In genomic region chr1:230280054-230280795, GRCh38 we compare ENCODE assay signal across 15 cellular contexts.
DNase-seq lines count a peak whose midpoint lies in the region; ATAC-seq, FAIRE-seq and TF ChIP-seq lines count a peak whose summit lies in the region.
"Had no signal": no experiment of that assay in that cellular context is flagged by ENCODE, and none has a peak within 500 bp of the region (broad histone marks: within the 10 kb centered on the region; RNA-seq: fewer than 3 reads in every experiment).

No MANE protein-coding gene starts in this region.

- H4K20me1 ChIP-seq in astrocyte (ENCODE audit: insufficient read depth, low read length): peaks cover 11% of the 10 kb centered on the region

- no peak overlapping the region for H3K4me3 Mint-ChIP-seq in astrocyte (ENCODE audit: unreplicated experiment)
- H3K4me3 Mint-ChIP-seq in nephron progenitor cell: no peak overlapping the region
- no peak overlapping the region for H3K4me3 Mint-ChIP-seq in T-helper 17 cell

- no peak overlapping the region for H3K4me2 ChIP-seq in astrocyte (ENCODE audit: low read length)

- DNase-seq in cardiac septum (ENCODE audit: low spot score) (peak; percentile 67), left ventricle myocardium inferior (no peak), astrocyte (ENCODE audit: low read depth) (no peak), nephron progenitor cell (no peak), SKM-1 (lab: John Stamatoyannopoulos, UW; ENCODE audit: unreplicated experiment) (no peak), midbrain (lab: John Stamatoyannopoulos, UW) (no peak), T-helper 17 cell (no peak)
- DNase-seq: activated CD4-positive, CD25-positive, alpha-beta regulatory T cell; NCI-H1105; NCI-H345; OCI-M1; thyroid gland had no signal

- no peaks in the 10 kb centered on the region for H3K9me3 ChIP-seq in left ventricle myocardium inferior (replicated peaks)
- no peaks in the 10 kb centered on the region for H3K9me3 ChIP-seq in astrocyte (ENCODE audit: insufficient read depth, low read depth, low read length)
- H3K9me3 ChIP-seq in T-helper 17 cell (ENCODE audit: control insufficient read depth, low read length, poor library complexity, severe bottlenecking): no peaks in the 10 kb centered on the region
- H3K9me3 ChIP-seq: ovary, thyroid gland had no signal

- intact Hi-C loops in cardiac septum (cut with DNase I) (no loop called here), left ventricle myocardium inferior (cut with micrococcal nuclease) (no loop called here)

- TF ChIP-seq CTCF in left ventricle myocardium inferior (IDR thresholded peaks at IDR 0.05; ENCODE audit: borderline replicate concordance) (no peak), astrocyte (IDR thresholded peaks at IDR 0.05; ENCODE audit: insufficient read depth, low read depth, low read length) (no peak), nephron progenitor cell (IDR thresholded peaks at IDR 0.05) (no peak)

- peaks cover 17% of the 10 kb centered on the region for H3K4me1 ChIP-seq in left ventricle myocardium inferior
- H3K4me1 ChIP-seq in astrocyte (ENCODE audit: insufficient read depth, low read length): no peaks in the 10 kb centered on the region
- H3K4me1 ChIP-seq: thyroid gland had no signal

- no peaks in the 10 kb centered on the region for H3K79me2 ChIP-seq in astrocyte (ENCODE audit: insufficient read depth, low read length)

- no peak overlapping the region for H3K27ac ChIP-seq in left ventricle myocardium inferior (replicated peaks)
- no peak overlapping the region for H3K27ac ChIP-seq in astrocyte (ENCODE audit: low read depth, low read length)
- H3K27ac ChIP-seq: ovary, thyroid gland had no signal

- no peak overlapping the region for H2AFZ ChIP-seq in astrocyte (ENCODE audit: low read depth, low read length)

- peaks cover 29% of the 10 kb centered on the region for H3K36me3 Mint-ChIP-seq in astrocyte (ENCODE audit: low read depth, unreplicated experiment)
- H3K36me3 Mint-ChIP-seq in nephron progenitor cell (ENCODE audit: low read depth): peaks cover 29% of the 10 kb centered on the region
- H3K36me3 Mint-ChIP-seq in T-helper 17 cell (ENCODE audit: low read depth): no peaks in the 10 kb centered on the region

- ATAC-seq in GM19395 (IDR thresholded peaks at IDR 0.05; ENCODE audit: unreplicated experiment) (no peak), T-helper 17 cell (no peak)

- H3K36me3 ChIP-seq in left ventricle myocardium inferior (peaks cover 58% of the 10 kb centered on the region), astrocyte (ENCODE audit: insufficient read depth, low read length) (peaks cover 9% of the 10 kb centered on the region)
- H3K36me3 ChIP-seq: ovary had no signal

- H3K27me3 ChIP-seq in left ventricle myocardium inferior (ENCODE audit: low read depth): no peaks in the 10 kb centered on the region
- H3K27me3 ChIP-seq in astrocyte (ENCODE audit: insufficient read depth, low read length): no peaks in the 10 kb centered on the region
- H3K27me3 ChIP-seq: ovary, thyroid gland had no signal

- H3K9ac ChIP-seq in astrocyte (ENCODE audit: low read length): no peak overlapping the region

- H3K4me3 ChIP-seq in left ventricle myocardium inferior (no peak overlapping the region), astrocyte (ENCODE audit: insufficient read depth, low read depth, low read length) (no peak overlapping the region)
- H3K4me3 ChIP-seq: lung, ovary, thyroid gland had no signal

- FAIRE-seq in astrocyte (lab: Jason Lieb, UNC): no peak

- H3K9me3 Mint-ChIP-seq in astrocyte (ENCODE audit: unreplicated experiment): no peaks in the 10 kb centered on the region
- no peaks in the 10 kb centered on the region for H3K9me3 Mint-ChIP-seq in nephron progenitor cell

- H3K4me1 Mint-ChIP-seq in astrocyte (ENCODE audit: low read depth, unreplicated experiment) (peaks cover 8% of the 10 kb centered on the region), nephron progenitor cell (peaks cover 22% of the 10 kb centered on the region), T-helper 17 cell (peaks cover 6% of the 10 kb centered on the region)

- H3K27ac Mint-ChIP-seq in astrocyte (ENCODE audit: unreplicated experiment): peak overlapping the region; percentile 62
- H3K27ac Mint-ChIP-seq in nephron progenitor cell: peak overlapping the region; percentile 84
- no peak overlapping the region for H3K27ac Mint-ChIP-seq in T-helper 17 cell

- H3K27me3 Mint-ChIP-seq in astrocyte (ENCODE audit: low read depth, unreplicated experiment) (no peaks in the 10 kb centered on the region), nephron progenitor cell (ENCODE audit: low read depth, poor library complexity) (peaks cover 7% of the 10 kb centered on the region), T-helper 17 cell (no peaks in the 10 kb centered on the region)
